Comparison of ENCODE assay signal across 2 cellular contexts in the genomic region with DNA sequence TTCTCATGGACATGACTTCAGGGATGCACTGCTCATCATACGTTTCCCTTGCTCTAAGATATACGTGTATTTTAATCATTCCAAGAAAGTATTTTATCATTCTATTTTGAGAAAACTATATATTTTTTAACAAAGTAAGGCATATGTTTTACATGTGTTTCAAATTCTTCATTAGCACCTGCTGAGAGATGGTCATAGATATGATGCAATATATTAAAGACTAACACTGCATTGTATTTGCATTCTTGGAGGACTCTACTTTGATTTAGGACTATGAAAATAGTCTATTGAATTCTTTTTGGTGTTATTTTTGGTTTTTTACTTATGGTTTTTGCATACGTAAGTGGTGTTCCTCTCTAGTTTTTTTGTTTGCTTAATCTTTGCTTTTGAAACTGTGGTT.
TF ChIP-seq lines count a peak whose summit lies in the region.

No MANE protein-coding gene starts in this region.

TF ChIP-seq in HepG2, 621 proteins besides CTCF, POLR2A, EP300 and RAD21:
- TF ChIP-seq NFYB (CRISPR knock-in tag; IDR thresholded peaks at IDR 0.05) (no peak), CEBPB (IDR thresholded peaks at IDR 0.05; ENCODE audit: borderline replicate concordance, low read depth, low read length) (peak; percentile 15; the same call in 1 of the 2 replicates), ZFP62 (CRISPR knock-in tag; IDR thresholded peaks at IDR 0.05) (no peak), ATF7 (IDR thresholded peaks at IDR 0.05) (peak; percentile 14; the same call in 1 of the 2 replicates), ATF7 (CRISPR knock-in tag; IDR thresholded peaks at IDR 0.05) (no peak)

TF ChIP-seq in K562, 482 proteins besides CTCF, POLR2A, EP300 and RAD21:
- TF ChIP-seq CEBPB (tag; IDR thresholded peaks at IDR 0.05) (peak; percentile 20; the same call in 1 of the 2 replicates), CEBPG (CRISPR knock-in tag; IDR thresholded peaks at IDR 0.05) (no peak), CEBPG (tag; conservative IDR thresholded peaks at IDR 0.05 in 1 of 2, IDR thresholded peaks at IDR 0.05 in 1 of 2) (peak in 1 of 2 experiments; percentile 75; a peak in 2 of 4 replicates), SMARCA4 (IDR thresholded peaks at IDR 0.05) (no peak), C11orf30 (IDR thresholded peaks at IDR 0.05; ENCODE audit: low read depth) (no peak)
- TF ChIP-seq, protein P1, sequence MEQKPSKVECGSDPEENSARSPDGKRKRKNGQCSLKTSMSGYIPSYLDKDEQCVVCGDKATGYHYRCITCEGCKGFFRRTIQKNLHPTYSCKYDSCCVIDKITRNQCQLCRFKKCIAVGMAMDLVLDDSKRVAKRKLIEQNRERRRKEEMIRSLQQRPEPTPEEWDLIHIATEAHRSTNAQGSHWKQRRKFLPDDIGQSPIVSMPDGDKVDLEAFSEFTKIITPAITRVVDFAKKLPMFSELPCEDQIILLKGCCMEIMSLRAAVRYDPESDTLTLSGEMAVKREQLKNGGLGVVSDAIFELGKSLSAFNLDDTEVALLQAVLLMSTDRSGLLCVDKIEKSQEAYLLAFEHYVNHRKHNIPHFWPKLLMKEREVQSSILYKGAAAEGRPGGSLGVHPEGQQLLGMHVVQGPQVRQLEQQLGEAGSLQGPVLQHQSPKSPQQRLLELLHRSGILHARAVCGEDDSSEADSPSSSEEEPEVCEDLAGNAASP (IDR thresholded peaks at IDR 0.05), result no peak
